11 cellular contexts compared by ENCODE assay signal in genomic region chr11:976431-977160, GRCh38. TPM values are rescaled to one million over a fixed set of nuclear protein-coding genes. Genes with fewer than 3 reads are reported as not detected.
DNase-seq lines count a peak whose midpoint lies in the region; ATAC-seq and TF ChIP-seq lines count a peak whose summit lies in the region.
"Had no signal": no experiment of that assay in that cellular context is flagged by ENCODE, and none has a peak within 500 bp of the region (broad histone marks: within the 10 kb centered on the region; RNA-seq: fewer than 3 reads in every experiment).

No MANE protein-coding gene starts in this region.

- no peaks in the 10 kb centered on the region for H3K9me3 Mint-ChIP-seq in Calu3 (ENCODE audit: low read depth, unreplicated experiment)
- H3K9me3 Mint-ChIP-seq: brain had no signal

- peaks cover 0 to 53% of the 10 kb centered on the region in 2 donors for H3K36me3 ChIP-seq in psoas muscle (ENCODE audit: insufficient read depth in 1 of 2, low read depth in 1 of 2)

- no peaks in the 10 kb centered on the region for H3K27me3 ChIP-seq in psoas muscle (ENCODE audit: insufficient read depth in 3 of 3, low read length in 2 of 3)
- H3K27me3 ChIP-seq: gastrocnemius medialis had no signal

- no peaks in the 10 kb centered on the region for H3K27me3 Mint-ChIP-seq in Calu3 (ENCODE audit: unreplicated experiment)
- H3K27me3 Mint-ChIP-seq: brain had no signal

- BruUV-seq in Calu3 (replicated peaks; lab: Mats Ljungman, UMichigan), result no TSS peak

- DNase-seq in Calu3, result no peak
- peak; percentile 37 for DNase-seq in MV-4-11 (lab: John Stamatoyannopoulos, UW)
- DNase-seq in fibroblast of gingiva (ENCODE audit: low read depth), result peak; percentile 68
- DNase-seq in psoas muscle, result peak in 1 of 2 donors; percentile 72
- no peak for DNase-seq in activated effector memory CD4-positive, alpha-beta T cell treated with anti-CD3 and anti-CD28 coated beads, Interleukin-2, amount 50 U/mL, for 16 hours
- no peak for DNase-seq in RWPE1 (ENCODE audit: low spot score)
- DNase-seq: activated CD4-positive, alpha-beta T cell treated with anti-CD3 and anti-CD28 coated beads for 4 hours; NCI-H345 had no signal

- intact Hi-C loops in Calu3 (cut with micrococcal nuclease; ENCODE audit: unreplicated experiment) (no loop called here), psoas muscle (cut with DNase I) (loop anchor here (5.0 kb wide), 3 partner anchors 49 to 76 kb away; partner anchors contain the start of genes AP2A2 (in 2 of the 2) and CHID1 (in 1 of the 2))

- TF ChIP-seq CTCF in Calu3 (IDR thresholded peaks at IDR 0.05; ENCODE audit: unreplicated experiment) (no peak), psoas muscle (IDR thresholded peaks at IDR 0.05) (no peak), RWPE1 (conservative IDR thresholded peaks at IDR 0.05; ENCODE audit: low read depth) (no peak)

- H3K9me3 ChIP-seq in psoas muscle, result no peaks in the 10 kb centered on the region
- H3K9me3 ChIP-seq: gastrocnemius medialis had no signal

- CTCF ChIA-PET in Calu3 (lab: Charles Lee) (interaction anchor here (2.5 kb wide), 1 partner anchor 24 kb away, joined by 6 read pairs; no protein-coding TSS in a partner anchor), RWPE1 (lab: Yijun Ruan, JAX) (interaction anchor here (2.0 kb wide), 1 partner anchor 78 kb away, joined by 5 read pairs; no protein-coding TSS in a partner anchor)

- 64 to 78% (median 68%) methylated on average over 26 of the region's 26 CpGs for WGBS in psoas muscle, 3 donors

- no peak overlapping the region for H3K4me3 ChIP-seq in psoas muscle
- H3K4me3 ChIP-seq: gastrocnemius medialis had no signal

- H3K4me1 ChIP-seq in psoas muscle, result peaks cover 45% of the 10 kb centered on the region

- H3K4me3 Mint-ChIP-seq in Calu3 (ENCODE audit: low read depth, unreplicated experiment), result no peak overlapping the region
- H3K4me3 Mint-ChIP-seq: brain had no signal

- peak overlapping the region; percentile 85 for H3K27ac ChIP-seq in psoas muscle
- H3K27ac ChIP-seq in RWPE1, result no peak overlapping the region
- H3K27ac ChIP-seq: gastrocnemius medialis had no signal

- H3K4me1 Mint-ChIP-seq in Calu3 (ENCODE audit: low read depth, unreplicated experiment), result no peaks in the 10 kb centered on the region

- ATAC-seq in psoas muscle (peak; percentile 37 to 66 (median 60)), HG02623 (IDR thresholded peaks at IDR 0.05; ENCODE audit: unreplicated experiment) (no peak)
- ATAC-seq: gastrocnemius medialis had no signal

- POLR2A ChIA-PET in RWPE1 (lab: Yijun Ruan, JAX; ENCODE audit: low non-redundant PET), result no interaction called here

- peak overlapping the region; percentile 46 for H3K27ac Mint-ChIP-seq in Calu3 (ENCODE audit: unreplicated experiment)

- peaks cover 55% of the 10 kb centered on the region for H3K36me3 Mint-ChIP-seq in Calu3 (ENCODE audit: insufficient read depth, unreplicated experiment)

RNA-seq across cellular contexts. Expression of gene AP2A2, which starts 50.9 kb away (rescaled TPM):
- total RNA-seq in Calu3 (2022) (82.9 and 92.9 TPM in 2 replicates), psoas muscle (10 to 100 TPM; 26.5 to 31.4 (median 27.7) TPM)
- 10 to 100 TPM; 15.9 to 21.7 (median 19.8) TPM for polyA plus RNA-seq in psoas muscle

RNA-seq across cellular contexts. Expression of gene MUC6, which starts 59.9 kb away (rescaled TPM):
- 0.73 and 4.6 TPM in 2 replicates for total RNA-seq in Calu3 (2022)
- not detected for total RNA-seq in psoas muscle
- polyA plus RNA-seq in psoas muscle, result under 1 TPM; under 0.01 to 0.04 (median 0.01) TPM
- total RNA-seq: gastrocnemius medialis had no signal

Comparison
In these comparisons a context has a peak if more than half of its experiments do, and no peak if none do; other contexts are left out.
1. DNase-seq: peak in MV-4-11 (single experiment) and fibroblast of gingiva (single experiment); none in Calu3 (single experiment), activated effector memory CD4-positive, alpha-beta T cell treated with anti-CD3 and anti-CD28 coated beads, Interleukin-2, amount 50 U/mL, for 16 hours (single experiment) and RWPE1 (single experiment).